Comparison of ENCODE assay signal across 20 cellular contexts in the genomic region with DNA sequence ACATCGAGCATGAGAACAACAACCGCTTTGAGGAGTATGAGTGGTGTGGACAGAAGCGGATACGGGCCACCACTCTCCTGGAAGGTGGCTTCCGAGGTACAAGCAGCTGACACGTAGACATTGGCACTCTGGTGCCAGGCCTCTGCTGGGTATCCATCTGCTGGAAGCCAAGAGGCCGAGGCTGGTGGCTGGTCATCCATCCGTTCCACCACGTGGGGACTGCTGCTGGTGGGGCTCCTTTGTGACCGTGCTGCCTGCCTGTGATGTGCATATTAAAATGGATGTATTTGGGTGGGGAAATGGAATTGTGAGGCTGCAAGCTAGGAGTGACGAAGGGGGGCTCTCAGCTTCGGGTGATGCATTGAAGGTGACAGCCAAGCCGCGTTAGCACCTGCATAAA. TPM values are rescaled to one million over a fixed set of nuclear protein-coding genes. Genes with fewer than 3 reads are reported as not detected.
"Had no signal": no experiment of that assay in that cellular context is flagged by ENCODE, and none has a peak within 500 bp of the region (broad histone marks: within the 10 kb centered on the region; RNA-seq: fewer than 3 reads in every experiment).

No MANE protein-coding gene starts in this region.

- H3K27ac ChIP-seq: foreskin keratinocyte, thyroid gland, vagina had no signal

- FAIRE-seq: TTC549 had no signal

- H3K4me3 ChIP-seq: heart left ventricle, mucosa of descending colon, smooth muscle cell, thyroid gland, vagina had no signal

- H3K27me3 ChIP-seq: foreskin keratinocyte, heart left ventricle, thyroid gland, vagina had no signal

- DNase-seq: activated B cell treated with CpG ODN at 0.5 μM for 24 hours; activated CD4-positive, alpha-beta T cell treated with anti-CD3 and anti-CD28 coated beads, Interleukin-2, amount 10 ng/mL, durations not matched to agents 24 days and 14 days; activated naive CD4-positive, alpha-beta T cell treated with Interleukin-2 at 50 U/mL for 16 hours; anterior cingulate cortex; cerebellar nuclear complex; effector memory CD4-positive, alpha-beta T cell; foreskin keratinocyte; heart left ventricle; immature natural killer cell; left colon; mammary epithelial cell; mucosa of descending colon; naive thymus-derived CD8-positive, alpha-beta T cell; nucleus accumbens; right cardiac atrium; thyroid gland had no signal

- H3K9me3 ChIP-seq: heart left ventricle, mucosa of descending colon, thyroid gland, vagina had no signal

- H3K4me2 ChIP-seq: smooth muscle cell had no signal

- ATAC-seq: activated T-helper 17 cell treated with anti-CD3 and anti-CD28 coated beads, Interleukin-2, amount 50 U/mL, for 72 hours; heart left ventricle; left colon; mucosa of descending colon; naive thymus-derived CD8-positive, alpha-beta T cell; right cardiac atrium had no signal

RNA-seq across cellular contexts. Expression of gene ARMH1, which starts 38.4 kb away (rescaled TPM):
- total RNA-seq: vagina had no signal
